33 cellular contexts compared by ENCODE assay signal in the genomic region with DNA sequence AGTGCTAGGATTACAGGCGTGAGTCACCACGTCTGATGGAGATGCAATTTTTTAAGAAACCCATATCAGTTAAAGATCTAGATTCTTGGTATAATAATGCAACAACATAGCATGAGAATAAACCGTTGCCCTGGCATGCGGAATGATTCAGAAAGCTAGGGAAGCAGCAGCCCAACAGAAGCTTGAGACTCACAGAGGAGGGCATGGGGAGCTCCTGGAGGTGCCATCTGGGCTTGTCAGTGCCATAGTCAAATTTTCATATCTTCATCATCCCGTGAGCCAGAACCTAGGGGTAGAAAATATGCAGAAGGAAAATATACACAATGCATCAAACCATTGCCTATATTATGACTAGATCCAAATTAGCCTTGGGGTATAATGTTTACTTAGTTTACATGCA.
"Had no signal": no experiment of that assay in that cellular context is flagged by ENCODE, and none has a peak within 500 bp of the region (broad histone marks: within the 10 kb centered on the region; RNA-seq: fewer than 3 reads in every experiment).

No MANE protein-coding gene starts in this region.

- DNase-seq: activated B cell treated with CpG ODN at 0.5 μM for 24 hours; activated CD4-positive, alpha-beta memory T cell treated with anti-CD3 and anti-CD28 coated beads for 36 hours; activated CD4-positive, alpha-beta T cell treated with anti-CD3 and anti-CD28 coated beads for 4 hours; activated CD4-positive, alpha-beta T cell treated with anti-CD3 and anti-CD28 coated beads, Interleukin-2, amount 10 ng/mL, durations not matched to agents 24 days and 14 days; activated CD4-positive, alpha-beta T cell treated with anti-CD3 and anti-CD28 coated beads, Interleukin-2, amount 50 U/mL, for 1 hour; activated CD4-positive, alpha-beta T cell treated with anti-CD3 and anti-CD28 coated beads, Interleukin-2, amount 50 U/mL, for 4 hours; activated CD4-positive, CD25-positive, alpha-beta regulatory T cell treated with anti-CD3 and anti-CD28 coated beads, Interleukin-2, amount 50 U/mL, for 72 hours; activated CD8-positive, alpha-beta memory T cell treated with anti-CD3 and anti-CD28 coated beads, Interleukin-2, amount 50 U/mL, for 4 hours; activated CD8-positive, alpha-beta T cell treated with anti-CD3 and anti-CD28 coated beads for 36 hours; activated effector memory CD4-positive, alpha-beta T cell treated with Interleukin-2 at 50 U/mL for 16 hours; activated gamma-delta T cell; activated naive CD4-positive, alpha-beta T cell treated with anti-CD3 and anti-CD28 coated beads, Interleukin-2, amount 10 ng/mL, durations not matched to agents 7 days and 5 days; activated naive CD4-positive, alpha-beta T cell treated with Interleukin-2 at 50 U/mL for 16 hours; activated naive CD8-positive, alpha-beta T cell treated with anti-CD3 and anti-CD28 coated beads, Interleukin-2, amount 10 ng/mL, durations not matched to agents 7 days and 5 days; activated naive CD8-positive, alpha-beta T cell treated with anti-CD3 and anti-CD28 coated beads, Interleukin-2, amount 50 U/mL, for 24 hours; activated T-cell treated with anti-CD3 and anti-CD28 coated beads, Interleukin-2, amount 50 U/mL, for 24 hours; activated T-cell treated with anti-CD3 and anti-CD28 coated beads, Interleukin-2, amount 50 U/mL, for 48 hours; amygdala; anterior cingulate cortex; central memory CD4-positive, alpha-beta T cell; cerebellar nuclear complex; T-helper 1 cell; T-helper 2 cell; T-helper 9 cell had no signal

- H3K27ac Mint-ChIP-seq: activated B cell treated with CpG ODN at 0.5 μM for 24 hours; activated CD4-positive, alpha-beta memory T cell treated with anti-CD3 and anti-CD28 coated beads for 36 hours; activated CD4-positive, alpha-beta T cell treated with anti-CD3 and anti-CD28 coated beads, Interleukin-2, amount 10 ng/mL, durations not matched to agents 24 days and 14 days; activated CD8-positive, alpha-beta T cell treated with anti-CD3 and anti-CD28 coated beads for 36 hours; activated naive CD4-positive, alpha-beta T cell treated with anti-CD3 and anti-CD28 coated beads, Interleukin-2, amount 10 ng/mL, durations not matched to agents 7 days and 5 days; activated naive CD4-positive, alpha-beta T cell treated with anti-CD3 and anti-CD28 coated beads, Interleukin-2, amount 50 U/mL, for 24 hours; activated naive CD8-positive, alpha-beta T cell; activated naive CD8-positive, alpha-beta T cell treated with anti-CD3 and anti-CD28 coated beads, Interleukin-2, amount 10 ng/mL, durations not matched to agents 7 days and 5 days; activated naive CD8-positive, alpha-beta T cell treated with anti-CD3 and anti-CD28 coated beads, Interleukin-2, amount 50 U/mL, for 24 hours; activated T-cell treated with anti-CD3 and anti-CD28 coated beads, Interleukin-2, amount 50 U/mL, for 24 hours; activated T-helper 2 cell treated with anti-CD3 and anti-CD28 coated beads, Interferon-gamma antibody, Interleukin-2, Interleukin-4, amounts not matched to agents 10 μg/mL and 5 μg/mL and 100 μg/mL, durations not matched to agents 14 hours and 24 hours and 36 hours; brain; T-helper 1 cell treated with Interleukin-12 subunit alpha and Interleukin-12 subunit beta and Interleukin-4 antibody, amounts not matched to agents 30 μg/mL and 1 μg/mL, for 36 hours; T-helper 2 cell treated with Interferon-gamma antibody and Interleukin-4, amounts not matched to agents 5 μg/mL and 100 μg/mL, for 36 hours had no signal

- H3K36me3 ChIP-seq: ascending aorta, cardiac muscle cell had no signal

- H3K36me3 Mint-ChIP-seq: activated CD4-positive, alpha-beta memory T cell treated with anti-CD3 and anti-CD28 coated beads for 36 hours; activated naive CD4-positive, alpha-beta T cell treated with anti-CD3 and anti-CD28 coated beads, Interleukin-2, amount 10 ng/mL, durations not matched to agents 7 days and 5 days; activated naive CD4-positive, alpha-beta T cell treated with anti-CD3 and anti-CD28 coated beads, Interleukin-2, amount 50 U/mL, for 24 hours; activated naive CD8-positive, alpha-beta T cell; activated naive CD8-positive, alpha-beta T cell treated with anti-CD3 and anti-CD28 coated beads, Interleukin-2, amount 10 ng/mL, durations not matched to agents 7 days and 5 days; brain had no signal

- H3K4me3 ChIP-seq: ascending aorta, cardiac muscle cell had no signal

- H3K4me3 Mint-ChIP-seq: activated B cell treated with CpG ODN at 0.5 μM for 24 hours; activated CD4-positive, alpha-beta memory T cell treated with anti-CD3 and anti-CD28 coated beads for 36 hours; activated CD4-positive, alpha-beta T cell treated with anti-CD3 and anti-CD28 coated beads, Interleukin-2, amount 10 ng/mL, durations not matched to agents 24 days and 14 days; activated CD8-positive, alpha-beta T cell treated with anti-CD3 and anti-CD28 coated beads for 36 hours; activated naive CD4-positive, alpha-beta T cell treated with anti-CD3 and anti-CD28 coated beads, Interleukin-2, amount 10 ng/mL, durations not matched to agents 7 days and 5 days; activated naive CD4-positive, alpha-beta T cell treated with anti-CD3 and anti-CD28 coated beads, Interleukin-2, amount 50 U/mL, for 24 hours; activated naive CD8-positive, alpha-beta T cell; activated naive CD8-positive, alpha-beta T cell treated with anti-CD3 and anti-CD28 coated beads, Interleukin-2, amount 10 ng/mL, durations not matched to agents 7 days and 5 days; activated naive CD8-positive, alpha-beta T cell treated with anti-CD3 and anti-CD28 coated beads, Interleukin-2, amount 50 U/mL, for 24 hours; activated T-cell treated with anti-CD3 and anti-CD28 coated beads, Interleukin-2, amount 50 U/mL, for 24 hours; brain; T-helper 1 cell treated with Interleukin-12 subunit alpha and Interleukin-12 subunit beta and Interleukin-4 antibody, amounts not matched to agents 30 μg/mL and 1 μg/mL, for 36 hours; T-helper 2 cell treated with Interferon-gamma antibody and Interleukin-4, amounts not matched to agents 5 μg/mL and 100 μg/mL, for 36 hours had no signal

- H3K4me1 Mint-ChIP-seq: activated naive CD8-positive, alpha-beta T cell treated with anti-CD3 and anti-CD28 coated beads, Interleukin-2, amount 10 ng/mL, durations not matched to agents 7 days and 5 days; activated naive CD8-positive, alpha-beta T cell treated with anti-CD3 and anti-CD28 coated beads, Interleukin-2, amount 50 U/mL, for 24 hours had no signal

- H3K27me3 ChIP-seq: ascending aorta, cardiac muscle cell had no signal

- H3K27me3 Mint-ChIP-seq: activated CD4-positive, alpha-beta memory T cell treated with anti-CD3 and anti-CD28 coated beads for 36 hours; activated CD4-positive, alpha-beta T cell treated with anti-CD3 and anti-CD28 coated beads, Interleukin-2, amount 10 ng/mL, durations not matched to agents 24 days and 14 days; activated CD8-positive, alpha-beta T cell treated with anti-CD3 and anti-CD28 coated beads for 36 hours; activated naive CD4-positive, alpha-beta T cell treated with anti-CD3 and anti-CD28 coated beads, Interleukin-2, amount 10 ng/mL, durations not matched to agents 7 days and 5 days; activated naive CD4-positive, alpha-beta T cell treated with anti-CD3 and anti-CD28 coated beads, Interleukin-2, amount 50 U/mL, for 24 hours; activated naive CD8-positive, alpha-beta T cell treated with anti-CD3 and anti-CD28 coated beads, Interleukin-2, amount 10 ng/mL, durations not matched to agents 7 days and 5 days; activated T-cell treated with anti-CD3 and anti-CD28 coated beads, Interleukin-2, amount 50 U/mL, for 24 hours had no signal

- H3K27ac ChIP-seq: ascending aorta, cardiac muscle cell, VCaP had no signal

- H3K4me1 ChIP-seq: ascending aorta had no signal

- H3K9me3 Mint-ChIP-seq: activated B cell treated with CpG ODN at 0.5 μM for 24 hours; activated CD4-positive, alpha-beta memory T cell treated with anti-CD3 and anti-CD28 coated beads for 36 hours had no signal

- H3K9me3 ChIP-seq: ascending aorta had no signal
